Comparison of ENCODE assay signal across 24 cellular contexts in the genomic region with DNA sequence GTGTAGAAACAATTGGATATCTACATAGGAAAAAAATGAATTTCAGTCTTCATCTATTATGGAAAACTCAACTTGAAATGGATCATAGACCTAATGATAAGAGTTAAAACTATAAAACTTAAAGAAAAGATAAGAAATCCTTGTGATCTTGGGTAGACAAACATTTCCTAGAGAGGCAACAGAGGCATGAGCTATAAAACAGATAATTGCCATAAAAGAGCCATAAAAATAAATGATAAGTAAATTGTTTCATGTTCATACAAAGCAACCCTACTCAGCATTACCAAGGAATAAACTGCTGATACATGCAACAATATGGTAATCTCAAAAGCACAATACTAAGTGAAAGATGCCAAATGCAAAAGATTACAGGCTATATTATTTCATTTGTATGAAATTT.
"Had no signal": no experiment of that assay in that cellular context is flagged by ENCODE, and none has a peak within 500 bp of the region (broad histone marks: within the 10 kb centered on the region; RNA-seq: fewer than 3 reads in every experiment).

No MANE protein-coding gene starts in this region.

- H3K4me1 ChIP-seq: esophagus muscularis mucosa, foreskin keratinocyte, gastroesophageal sphincter had no signal

- H3K36me3 ChIP-seq: esophagus muscularis mucosa, gastroesophageal sphincter, heart left ventricle, left lung, lower lobe of right lung had no signal

- DNase-seq: dermis blood vessel endothelial cell; dorsolateral prefrontal cortex; effector CD4-positive, alpha-beta T cell; effector memory CD4-positive, alpha-beta T cell; foreskin keratinocyte; heart left ventricle; hypothalamus; immature natural killer cell; islet precursor cell; kidney; kidney glomerular epithelial cell; left lung; left ventricle myocardium superior; lower lobe of right lung; mesenchymal stem cell; mucosa of descending colon; naive B cell; naive thymus-derived CD8-positive, alpha-beta T cell had no signal

- ATAC-seq: foreskin keratinocyte; gastroesophageal sphincter; left lung; lower lobe of right lung; mucosa of descending colon; naive thymus-derived CD8-positive, alpha-beta T cell had no signal

- FAIRE-seq: endothelial cell of umbilical vein, frontal cortex, kidney had no signal

- H2AFZ ChIP-seq: hepatocyte had no signal

- H3K4me2 ChIP-seq: hepatocyte had no signal

- H3K27me3 ChIP-seq: dorsolateral prefrontal cortex, esophagus muscularis mucosa, gastroesophageal sphincter, heart left ventricle, hepatocyte, left lung had no signal

- H3K4me3 ChIP-seq: coronary artery, dorsolateral prefrontal cortex, esophagus muscularis mucosa, gastroesophageal sphincter, heart left ventricle, hepatocyte, left lung, lower lobe of right lung, mucosa of descending colon had no signal

- H3K27ac ChIP-seq: coronary artery, dorsolateral prefrontal cortex, esophagus muscularis mucosa, foreskin keratinocyte, gastroesophageal sphincter, heart left ventricle, hepatocyte, left lung, lower lobe of right lung had no signal
